8 cellular contexts compared by ENCODE assay signal in the genomic region with DNA sequence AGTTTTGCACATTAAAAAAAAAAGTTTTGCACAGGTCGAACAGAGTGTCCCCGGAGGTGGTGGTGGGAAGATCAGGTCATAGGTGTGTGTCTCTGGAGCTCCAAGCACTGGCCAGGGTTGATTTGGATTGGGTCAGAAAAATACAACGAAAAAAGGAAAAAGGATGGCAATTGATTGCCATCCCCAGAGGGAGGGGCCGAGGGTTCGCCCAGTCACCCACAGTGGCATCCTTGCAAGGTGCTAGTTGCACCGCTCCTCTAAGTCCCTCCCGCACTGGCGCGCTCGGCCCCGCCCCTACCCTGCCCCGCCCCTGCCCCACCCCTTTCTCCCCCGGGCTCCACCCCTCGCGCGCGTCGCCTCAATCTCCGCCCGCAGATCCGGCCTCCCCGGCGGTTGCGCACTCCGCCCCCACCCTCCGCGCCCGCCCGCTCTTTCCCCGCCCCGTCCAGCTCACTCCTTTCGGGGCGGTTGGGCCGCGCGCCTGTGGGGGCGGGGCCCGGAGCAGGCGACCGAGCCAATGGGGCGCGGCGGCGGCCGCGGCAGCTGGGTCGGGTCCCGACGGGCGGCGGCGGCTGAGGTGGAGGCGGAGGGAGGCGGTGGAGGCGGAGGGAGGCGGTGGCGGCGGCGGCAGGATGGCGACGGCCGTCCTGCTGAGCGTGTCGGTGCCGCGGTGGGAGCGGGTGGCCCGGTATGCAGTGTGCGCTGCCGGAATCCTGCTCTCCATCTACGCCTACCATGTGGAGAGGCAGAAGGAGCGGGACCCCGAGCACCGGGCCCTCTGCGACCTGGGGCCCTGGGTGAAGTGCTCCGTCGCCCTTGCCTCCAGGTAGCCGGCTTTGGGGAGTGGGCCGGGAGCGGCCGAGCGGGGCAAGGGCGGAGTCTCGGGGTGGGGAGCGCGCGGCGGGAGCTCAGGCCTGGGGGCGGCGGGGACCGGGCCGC. TPM values are rescaled to one million over a fixed set of nuclear protein-coding genes. Genes with fewer than 3 reads are reported as not detected.
DNase-seq lines count a peak whose midpoint lies in the region; ATAC-seq, FAIRE-seq and TF ChIP-seq lines count a peak whose summit lies in the region.

No MANE protein-coding gene starts in this region.

- WGBS in heart right ventricle, 2 donors: 3% methylated on average over 47 to 82 of the region's 92 CpGs
- WGBS in psoas muscle, 3 donors: 2 to 4% (median 2%) methylated on average over 22 to 85 of the region's 92 CpGs

- peaks cover 13% of the 10 kb centered on the region for H3K4me1 ChIP-seq in adipocyte (ENCODE audit: control insufficient read depth, insufficient read depth, low read length)
- H3K4me1 ChIP-seq in heart right ventricle: peaks cover 0 to 31% (median 15%) of the 10 kb centered on the region in 9 donors
- peaks cover 23% of the 10 kb centered on the region for H3K4me1 ChIP-seq in psoas muscle

- intact Hi-C loops in heart right ventricle (cut with DNase I) (no loop called here), psoas muscle (cut with DNase I) (no loop called here)

- peak in 1 of 9 donors; percentile 5 for TF ChIP-seq CTCF in heart right ventricle (IDR thresholded peaks at IDR 0.05)
- TF ChIP-seq CTCF in psoas muscle (IDR thresholded peaks at IDR 0.05): no peak

- H3K9ac ChIP-seq in adipocyte (ENCODE audit: low read length): peak overlapping the region; percentile 89

- peak; percentile 70 for FAIRE-seq in GM12892 (lab: Jason Lieb, UNC)
- FAIRE-seq in urothelium cell line (lab: Jason Lieb, UNC): peak; percentile 71

- no peaks in the 10 kb centered on the region for H3K9me3 ChIP-seq in adipocyte (ENCODE audit: control insufficient read depth, low read length)
- H3K9me3 ChIP-seq in heart right ventricle: no peaks in the 10 kb centered on the region
- no peaks in the 10 kb centered on the region for H3K9me3 ChIP-seq in psoas muscle

- ATAC-seq in HG02798 (IDR thresholded peaks at IDR 0.05; ENCODE audit: poor library complexity, unreplicated experiment) (peak; percentile 96), heart right ventricle (peak; percentile 95 to 99 (median 96)), psoas muscle (peak; percentile 93 to 96 (median 96))

- H3K27me3 ChIP-seq in adipocyte (replicated peaks; ENCODE audit: control insufficient read depth, insufficient read depth, low read length) (no peaks in the 10 kb centered on the region), heart right ventricle (no peaks in the 10 kb centered on the region), psoas muscle (ENCODE audit: insufficient read depth in 3 of 3, low read length in 2 of 3) (no peaks in the 10 kb centered on the region)

- DNase-seq in GM12892 (ENCODE audit: insufficient read length): peak; percentile 60
- DNase-seq in NCI-H1417 treated with DMSO at 0.1 percent for 48 hours (lab: John Stamatoyannopoulos, UW): peak; percentile 34
- peak; percentile 57 to 82 for DNase-seq in SW 1271 (lab: John Stamatoyannopoulos, UW)
- DNase-seq in adipocyte (ENCODE audit: low read depth): peak; percentile 98
- peak; percentile 94 to 95 for DNase-seq in heart right ventricle
- DNase-seq in psoas muscle: peak; percentile 95 to 97
- DNase-seq in urothelium cell line (ENCODE audit: low spot score): peak; percentile 94

- H3K36me3 ChIP-seq in adipocyte (ENCODE audit: control insufficient read depth, insufficient read depth, low read length, severe bottlenecking) (no peaks in the 10 kb centered on the region), heart right ventricle (no peaks in the 10 kb centered on the region), psoas muscle (ENCODE audit: insufficient read depth in 1 of 2, low read depth in 1 of 2) (no peaks in the 10 kb centered on the region)

- H3K4me3 ChIP-seq in adipocyte (ENCODE audit: low read length) (peak overlapping the region; percentile 80), heart right ventricle (peak overlapping the region; percentile 50 to 92 (median 68)), psoas muscle (peak overlapping the region; percentile 79)

- peak; percentile 26; the same call in 1 of the 2 replicates for TF ChIP-seq POLR2A in GM12892 (IDR thresholded peaks at IDR 0.05; ENCODE audit: low read depth, low read length)

- H3K27ac ChIP-seq in heart right ventricle (peak overlapping the region; percentile 67 to 90 (median 88)), psoas muscle (peak overlapping the region; percentile 91)

RNA-seq across cellular contexts. Expression of gene ERV3-1, which starts 31.5 kb away (rescaled TPM):
- polyA plus RNA-seq in GM12892 (2012; ENCODE audit: missing spikeins): 9.1 TPM
- total RNA-seq in heart right ventricle (1 to 10 TPM; 4.6 to 9.3 (median 6.7) TPM), psoas muscle (1 to 10 TPM; 1.5 to 3.5 (median 3.0) TPM)
- polyA plus RNA-seq in heart right ventricle (1 to 10 TPM; 2.0 to 3.0 TPM), psoas muscle (1 to 10 TPM in 2 of 3 donors, under 1 TPM in 1; 0.80 to 7.2 (median 1.9) TPM)

RNA-seq across cellular contexts. Expression of gene ZNF117, which starts 47.2 kb away (rescaled TPM):
- 5.7 TPM for polyA plus RNA-seq in GM12892 (2012; ENCODE audit: missing spikeins)
- total RNA-seq in heart right ventricle (1 to 10 TPM; 2.1 to 4.6 (median 3.1) TPM), psoas muscle (1 to 10 TPM; 1.1 to 2.0 (median 1.6) TPM)
- polyA plus RNA-seq in heart right ventricle (1 to 10 TPM; 1.8 to 8.3 TPM), psoas muscle (1 to 10 TPM in 2 of 3 donors, under 1 TPM in 1; 0.58 to 3.2 (median 1.5) TPM)

Comparison
In these comparisons a context has a peak if more than half of its experiments do, and no peak if none do; other contexts are left out.
1. Peak in every context shown above with its lines: DNase-seq, ATAC-seq, H3K4me3 ChIP-seq and H3K27ac ChIP-seq.
2. DNase-seq: peak in every context shown above with its lines; median percentile 98 in adipocyte; 96 in psoas muscle; 94 in heart right ventricle; 94 in urothelium cell line; 70 in SW 1271; 60 in GM12892; 34 in NCI-H1417 treated with DMSO at 0.1 percent for 48 hours.